34 cellular contexts compared by ENCODE assay signal in genomic region chr4:129988957-129989356, GRCh38.
"Had no signal": no experiment of that assay in that cellular context is flagged by ENCODE, and none has a peak within 500 bp of the region (broad histone marks: within the 10 kb centered on the region; RNA-seq: fewer than 3 reads in every experiment).

No MANE protein-coding gene starts in this region.

- ATAC-seq: activated naive CD4-positive, alpha-beta T cell treated with anti-CD3 and anti-CD28 coated beads, Interleukin-2, amount 50 U/mL, for 72 hours; activated naive CD8-positive, alpha-beta T cell treated with anti-CD3 and anti-CD28 coated beads, Interleukin-2, amount 50 U/mL, for 24 hours; activated T-cell treated with anti-CD3 and anti-CD28 coated beads, Interleukin-2, amount 50 U/mL, for 4 hours; activated T-cell treated with anti-CD3 and anti-CD28 coated beads, Interleukin-2, amount 50 U/mL, for 72 hours; activated T-helper 17 cell treated with anti-CD3 and anti-CD28 coated beads, Interleukin-2, amount 50 U/mL, for 72 hours; body of pancreas had no signal

- H3K27ac ChIP-seq: adrenal gland, ascending aorta, body of pancreas, brain microvascular endothelial cell, breast epithelium, cardiac muscle cell had no signal

- H3K4me1 ChIP-seq: adrenal gland, ascending aorta, body of pancreas, breast epithelium had no signal

- H3K36me3 ChIP-seq: adrenal gland, ascending aorta, brain microvascular endothelial cell, breast epithelium, cardiac muscle cell had no signal

- H3K9me3 ChIP-seq: adrenal gland, ascending aorta, body of pancreas, breast epithelium had no signal

- H3K4me3 ChIP-seq: adrenal gland, ascending aorta, body of pancreas, breast epithelium, cardiac muscle cell had no signal

- DNase-seq: activated effector memory CD4-positive, alpha-beta T cell treated with anti-CD3 and anti-CD28 coated beads, Interleukin-2, amount 50 U/mL, for 16 hours; activated effector memory CD4-positive, alpha-beta T cell treated with Interleukin-2 at 50 U/mL for 16 hours; activated gamma-delta T cell; activated gamma-delta T cell treated with Interleukin-2 at 50 U/mL for 16 hours; activated naive CD4-positive, alpha-beta T cell; activated naive CD4-positive, alpha-beta T cell treated with anti-CD3 and anti-CD28 coated beads for 36 hours; activated naive CD4-positive, alpha-beta T cell treated with anti-CD3 and anti-CD28 coated beads, Interleukin-2, amount 10 ng/mL, durations not matched to agents 7 days and 5 days; activated naive CD4-positive, alpha-beta T cell treated with anti-CD3 and anti-CD28 coated beads, Interleukin-2, amount 50 U/mL, for 16 hours; activated naive CD4-positive, alpha-beta T cell treated with Interleukin-2 at 50 U/mL for 16 hours; activated naive CD8-positive, alpha-beta T cell treated with anti-CD3 and anti-CD28 coated beads for 36 hours; activated naive CD8-positive, alpha-beta T cell treated with anti-CD3 and anti-CD28 coated beads, Interleukin-2, amount 10 ng/mL, durations not matched to agents 7 days and 5 days; activated naive CD8-positive, alpha-beta T cell treated with anti-CD3 and anti-CD28 coated beads, Interleukin-2, amount 50 U/mL, for 24 hours; activated T-cell treated with anti-CD3 and anti-CD28 coated beads, Interleukin-2, amount 50 U/mL, for 1 hour; activated T-cell treated with anti-CD3 and anti-CD28 coated beads, Interleukin-2, amount 50 U/mL, for 24 hours; activated T-cell treated with anti-CD3 and anti-CD28 coated beads, Interleukin-2, amount 50 U/mL, for 4 hours; activated T-cell treated with anti-CD3 and anti-CD28 coated beads, Interleukin-2, amount 50 U/mL, for 48 hours; activated T-cell treated with anti-CD3 and anti-CD28 coated beads, Interleukin-2, amount 50 U/mL, for 72 hours; adrenal gland; amniotic stem cell; amygdala; anterior cingulate cortex; aorta; body of pancreas; brain microvascular endothelial cell; caudate nucleus; central memory CD4-positive, alpha-beta T cell; cerebellar nuclear complex had no signal

- H3K27me3 ChIP-seq: adrenal gland, ascending aorta, body of pancreas, brain microvascular endothelial cell, breast epithelium, cardiac muscle cell had no signal

- FAIRE-seq: astrocyte, bronchial epithelial cell had no signal
